In genomic region chr5:41334758-41335157, GRCh38 we compare ENCODE assay signal across 11 cellular contexts.
DNase-seq lines count a peak whose midpoint lies in the region; ATAC-seq and TF ChIP-seq lines count a peak whose summit lies in the region.
"Had no signal": no experiment of that assay in that cellular context is flagged by ENCODE, and none has a peak within 500 bp of the region (broad histone marks: within the 10 kb centered on the region; RNA-seq: fewer than 3 reads in every experiment).

No MANE protein-coding gene starts in this region.

- peak overlapping the region; percentile 57 for H2AFZ ChIP-seq in GM23248

- peak; percentile 22 for DNase-seq in GM12865 (ENCODE audit: low read depth)
- DNase-seq in GM23248, result peak; percentile 60
- DNase-seq in SK-MEL-5 (ENCODE audit: low read depth, low spot score), result peak; percentile 100
- no peak for DNase-seq in lower lobe of right lung
- no peak for DNase-seq in activated naive CD4-positive, alpha-beta T cell treated with anti-CD3 and anti-CD28 coated beads, Interleukin-2, amount 50 U/mL, for 16 hours
- no peak for DNase-seq in NCI-H524 treated with DMSO at 0.1 percent for 48 hours (lab: John Stamatoyannopoulos, UW)
- no peak for DNase-seq in activated CD8-positive, alpha-beta T cell treated with anti-CD3 and anti-CD28 coated beads for 36 hours
- DNase-seq: activated naive CD4-positive, alpha-beta T cell treated with anti-CD3 and anti-CD28 coated beads for 36 hours; CD4-positive, CD25-positive, alpha-beta regulatory T cell; pancreas had no signal

- no peaks in the 10 kb centered on the region for H3K27me3 Mint-ChIP-seq in activated CD8-positive, alpha-beta T cell treated with anti-CD3 and anti-CD28 coated beads for 36 hours
- H3K27me3 Mint-ChIP-seq: CD4-positive, CD25-positive, alpha-beta regulatory T cell had no signal

- H3K9me3 Mint-ChIP-seq in activated CD8-positive, alpha-beta T cell treated with anti-CD3 and anti-CD28 coated beads for 36 hours, result no peaks in the 10 kb centered on the region

- H3K4me1 ChIP-seq in GM23248 (ENCODE audit: insufficient read depth), result peaks cover 10% of the 10 kb centered on the region; the same call in 1 of the 2 replicates
- H3K4me1 ChIP-seq in lower lobe of right lung, result peaks cover 15% of the 10 kb centered on the region
- H3K4me1 ChIP-seq: pancreas had no signal

- no peaks in the 10 kb centered on the region for H3K36me3 ChIP-seq in GM23248 (ENCODE audit: low read depth)
- H3K36me3 ChIP-seq in lower lobe of right lung, result no peaks in the 10 kb centered on the region
- H3K36me3 ChIP-seq: pancreas had no signal

- 14 to 15% methylated on average over 5 of the region's 5 CpGs for WGBS in GM23248 (ENCODE audit: low coverage in 1 of 2, low lambda C conversion rate in 2 of 2, missing lambda C conversion rate in 2 of 2), 2 experiments

- H3K79me2 ChIP-seq in GM23248 (ENCODE audit: insufficient read depth), result no peaks in the 10 kb centered on the region

- POLR2A ChIA-PET in activated CD8-positive, alpha-beta T cell treated with anti-CD3 and anti-CD28 coated beads for 36 hours (lab: Charles Lee), result no interaction called here

- intact Hi-C loops in lower lobe of right lung (cut with DNase I), result no loop called here
- intact Hi-C loops in activated CD8-positive, alpha-beta T cell treated with anti-CD3 and anti-CD28 coated beads for 36 hours (cut with micrococcal nuclease), result no loop called here

- H3K27ac ChIP-seq in GM23248 (no peak overlapping the region), lower lobe of right lung (peak overlapping the region; percentile 18)
- H3K27ac ChIP-seq: pancreas had no signal

- H4K20me1 ChIP-seq in GM23248 (ENCODE audit: insufficient read depth), result no peaks in the 10 kb centered on the region

- no peaks in the 10 kb centered on the region for H3K4me1 Mint-ChIP-seq in activated CD8-positive, alpha-beta T cell treated with anti-CD3 and anti-CD28 coated beads for 36 hours (ENCODE audit: low read depth)
- H3K4me1 Mint-ChIP-seq: CD4-positive, CD25-positive, alpha-beta regulatory T cell had no signal

- H3K36me3 Mint-ChIP-seq in activated CD8-positive, alpha-beta T cell treated with anti-CD3 and anti-CD28 coated beads for 36 hours (ENCODE audit: low read depth), result no peaks in the 10 kb centered on the region
- H3K36me3 Mint-ChIP-seq: CD4-positive, CD25-positive, alpha-beta regulatory T cell had no signal

- ATAC-seq in lower lobe of right lung, result no peak
- ATAC-seq in GM19455 (IDR thresholded peaks at IDR 0.05; ENCODE audit: unreplicated experiment), result no peak
- no peak for ATAC-seq in activated CD8-positive, alpha-beta T cell treated with anti-CD3 and anti-CD28 coated beads for 36 hours
- ATAC-seq: pancreas had no signal

- H3K9me2 ChIP-seq in GM23248 (ENCODE audit: insufficient read depth), result no peaks in the 10 kb centered on the region

- no peaks in the 10 kb centered on the region for H3F3A ChIP-seq in GM23248 (ENCODE audit: insufficient read depth)

- CTCF ChIA-PET in activated CD8-positive, alpha-beta T cell treated with anti-CD3 and anti-CD28 coated beads for 36 hours (lab: Charles Lee), result no interaction called here

- H3K4me3 ChIP-seq in GM12865 (ENCODE audit: low read depth, low read length) (no peak overlapping the region), GM23248 (peak overlapping the region; percentile 29), lower lobe of right lung (no peak overlapping the region)
- H3K4me3 ChIP-seq: pancreas had no signal

- in situ Hi-C loops in GM23248 (cut with MboI) (no loop called here), SK-MEL-5 (cut with HindIII; ENCODE audit: low pct_unique_long_range_greater_than_20kb, low sequenced_read_pairs) (no loop called here)

- H3K27me3 ChIP-seq in GM23248 (replicated peaks; ENCODE audit: insufficient read depth), result no peaks in the 10 kb centered on the region
- H3K27me3 ChIP-seq in lower lobe of right lung (ENCODE audit: low read depth), result no peaks in the 10 kb centered on the region
- H3K27me3 ChIP-seq: pancreas had no signal

- no peak for TF ChIP-seq CTCF in GM12865 (IDR thresholded peaks at IDR 0.05; ENCODE audit: insufficient read depth, low read depth, low read length, missing control alignments)
- TF ChIP-seq CTCF in lower lobe of right lung (IDR thresholded peaks at IDR 0.05), result no peak
- TF ChIP-seq CTCF in activated CD8-positive, alpha-beta T cell treated with anti-CD3 and anti-CD28 coated beads for 36 hours (IDR thresholded peaks at IDR 0.05), result no peak

- no peak overlapping the region for H3K4me3 Mint-ChIP-seq in activated CD8-positive, alpha-beta T cell treated with anti-CD3 and anti-CD28 coated beads for 36 hours
- H3K4me3 Mint-ChIP-seq: activated naive CD4-positive, alpha-beta T cell treated with anti-CD3 and anti-CD28 coated beads for 36 hours; CD4-positive, CD25-positive, alpha-beta regulatory T cell had no signal

- H3K9ac ChIP-seq in GM23248, result no peak overlapping the region

- H3K9me3 ChIP-seq in GM23248 (ENCODE audit: low read depth) (no peaks in the 10 kb centered on the region), lower lobe of right lung (no peaks in the 10 kb centered on the region)
- H3K9me3 ChIP-seq: pancreas had no signal

- H3K27ac Mint-ChIP-seq in activated CD8-positive, alpha-beta T cell treated with anti-CD3 and anti-CD28 coated beads for 36 hours, result no peak overlapping the region
- H3K27ac Mint-ChIP-seq: activated naive CD4-positive, alpha-beta T cell treated with anti-CD3 and anti-CD28 coated beads for 36 hours; CD4-positive, CD25-positive, alpha-beta regulatory T cell had no signal

- H3K4me2 ChIP-seq in GM23248 (ENCODE audit: unreplicated experiment), result peak overlapping the region; percentile 22

Comparison
In these comparisons a context has a peak if more than half of its experiments do, and no peak if none do; other contexts are left out.
1. DNase-seq: peak in GM12865 (single experiment), GM23248 (single experiment) and SK-MEL-5 (single experiment); none in lower lobe of right lung (single experiment), activated naive CD4-positive, alpha-beta T cell treated with anti-CD3 and anti-CD28 coated beads, Interleukin-2, amount 50 U/mL, for 16 hours (single experiment), NCI-H524 treated with DMSO at 0.1 percent for 48 hours (single experiment) and activated CD8-positive, alpha-beta T cell treated with anti-CD3 and anti-CD28 coated beads for 36 hours (single experiment).